18 cellular contexts compared by ENCODE assay signal in the genomic region with DNA sequence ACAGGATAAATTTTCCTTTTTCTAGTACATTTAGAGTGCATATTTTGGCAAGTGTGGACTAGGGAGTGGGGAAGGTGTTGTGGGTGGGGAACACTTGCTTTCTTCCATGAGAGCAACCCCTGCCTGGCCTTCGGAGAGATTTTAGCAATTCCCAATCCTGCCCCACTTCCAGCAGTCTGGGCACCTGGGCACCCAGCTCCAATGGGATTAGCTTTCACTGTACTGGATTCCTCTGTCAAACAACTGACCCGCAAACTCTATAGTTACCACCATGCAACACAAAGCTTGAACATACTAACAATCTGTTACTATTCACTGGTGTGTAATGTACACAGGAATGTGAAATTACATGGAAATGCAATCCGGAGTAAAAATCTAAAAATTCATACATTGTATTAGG. TPM values are rescaled to one million over a fixed set of nuclear protein-coding genes. Genes with fewer than 3 reads are reported as not detected.
DNase-seq lines count a peak whose midpoint lies in the region; ATAC-seq and TF ChIP-seq lines count a peak whose summit lies in the region.
"Had no signal": no experiment of that assay in that cellular context is flagged by ENCODE, and none has a peak within 500 bp of the region (broad histone marks: within the 10 kb centered on the region; RNA-seq: fewer than 3 reads in every experiment).

No MANE protein-coding gene starts in this region.

- no peak for TF ChIP-seq EP300 in tibial nerve (IDR thresholded peaks at IDR 0.05)

- H3K9me3 Mint-ChIP-seq in H9 (peaks cover 0 to under 1% of the 10 kb centered on the region in 2 experiments; a peak in 1 of 5 replicates), progenitor cell of endocrine pancreas (ENCODE audit: low read depth) (no peaks in the 10 kb centered on the region)

- H3K36me3 ChIP-seq in liver (ENCODE audit: control insufficient read depth in 4 of 4, insufficient read depth in 3 of 4, low read depth in 1 of 4, low read length in 3 of 4) (no peaks in the 10 kb centered on the region), tibial nerve (no peaks in the 10 kb centered on the region)

- no peak overlapping the region for H3K4ac ChIP-seq in H9 (ENCODE audit: low read depth, low read length)

- no peak overlapping the region for H3K56ac ChIP-seq in H9 (ENCODE audit: insufficient read length, low read depth, low read length)

- H3T11ph ChIP-seq in H9 (ENCODE audit: low read length) = no peak overlapping the region

- no peak overlapping the region for H4K91ac ChIP-seq in H9 (ENCODE audit: insufficient read length, low read depth, low read length)

- no peaks in the 10 kb centered on the region for H3K27me3 Mint-ChIP-seq in H9 (ENCODE audit: low read depth)
- no peaks in the 10 kb centered on the region for H3K27me3 Mint-ChIP-seq in progenitor cell of endocrine pancreas

- H3K4me3 ChIP-seq in epithelial cell of proximal tubule (ENCODE audit: low read depth, low read length) (peak overlapping the region; percentile 44), liver (ENCODE audit: low read depth in 1 of 3, low read length in 3 of 3) (peak overlapping the region; percentile 14 to 62 (median 41)), tibial nerve (no peak overlapping the region)

- ATAC-seq in HG02852 (IDR thresholded peaks at IDR 0.05; ENCODE audit: unreplicated experiment) (no peak), HG02798 (IDR thresholded peaks at IDR 0.05; ENCODE audit: poor library complexity, unreplicated experiment) (no peak)

- no peak overlapping the region for H2BK12ac ChIP-seq in H9 (ENCODE audit: insufficient read length, low read depth, low read length)

- H3K79me2 ChIP-seq in H9 (ENCODE audit: insufficient read depth, low read length) = no peaks in the 10 kb centered on the region

- no peaks in the 10 kb centered on the region for H3K4me1 ChIP-seq in H9 (ENCODE audit: insufficient read depth, low read length)
- H3K4me1 ChIP-seq in liver (ENCODE audit: control insufficient read depth in 4 of 4, insufficient read depth in 4 of 4, low read length in 3 of 4) = peaks cover 1 to 35% (median 18%) of the 10 kb centered on the region in 4 donors
- peaks cover 0 to 22% (median 4%) of the 10 kb centered on the region in 4 donors for H3K4me1 ChIP-seq in tibial nerve

- H3K18ac ChIP-seq in H9 (ENCODE audit: insufficient read length, low read depth, low read length) = no peak overlapping the region

- H3K9me3 ChIP-seq in H9 (ENCODE audit: control insufficient read depth, low read depth, low read length) = no peaks in the 10 kb centered on the region
- no peaks in the 10 kb centered on the region for H3K9me3 ChIP-seq in liver (ENCODE audit: control insufficient read depth in 4 of 4, low read length in 3 of 4)
- H3K9me3 ChIP-seq in tibial nerve = no peaks in the 10 kb centered on the region

- H4K8ac ChIP-seq in H9 (replicated peaks; ENCODE audit: insufficient read length, low read depth, low read length) = no peak overlapping the region

- H4K20me1 ChIP-seq in H9 (ENCODE audit: control insufficient read depth, insufficient read depth, insufficient read length) = no peaks in the 10 kb centered on the region

- no peak overlapping the region for H3K4me2 ChIP-seq in H9 (ENCODE audit: insufficient read depth, insufficient read length, low read length)

- TF ChIP-seq CTCF in H9 (conservative IDR thresholded peaks at IDR 0.05) (no peak), epithelial cell of proximal tubule (conservative IDR thresholded peaks at IDR 0.05; ENCODE audit: low read depth, low read length) (no peak), liver (IDR thresholded peaks at IDR 0.05; ENCODE audit: low read depth, low read length, missing input control) (no peak), progenitor cell of endocrine pancreas (IDR thresholded peaks at IDR 0.05; ENCODE audit: unreplicated experiment) (no peak), tibial nerve (IDR thresholded peaks at IDR 0.05) (no peak)

- H2BK5ac ChIP-seq in H9 (ENCODE audit: insufficient read length, low read length) = no peak overlapping the region

- no peak overlapping the region for H2BK15ac ChIP-seq in H9 (ENCODE audit: low read depth, low read length)

- no peak overlapping the region for H3K9ac ChIP-seq in H9 (ENCODE audit: extremely low read depth, insufficient read length, low read length)
- H3K9ac ChIP-seq in liver (ENCODE audit: low read depth in 1 of 2, low read length in 2 of 2) = peak overlapping the region in 1 of 2 donors; percentile 58

- no peak overlapping the region for H2AK5ac ChIP-seq in H9 (ENCODE audit: insufficient read length, low read length)

- no peak overlapping the region for H4K5ac ChIP-seq in H9 (ENCODE audit: insufficient read length, low read depth, low read length)

- H3K23me2 ChIP-seq in H9 (ENCODE audit: insufficient read length, low read depth, low read length, poor library complexity, severe bottlenecking) = no peaks in the 10 kb centered on the region

- no peak overlapping the region for H2BK20ac ChIP-seq in H9 (ENCODE audit: low read depth, low read length, poor library complexity, severe bottlenecking)

- H3K4me3 Mint-ChIP-seq in H9 = no peak overlapping the region
- H3K4me3 Mint-ChIP-seq in progenitor cell of endocrine pancreas (ENCODE audit: low read depth) = no peak overlapping the region

- H3K4me1 Mint-ChIP-seq in H9 (0 out of 4 replicates have a peak, but pooled peaks cover 0 to 3% of the 10 kb centered on the region in 2 experiments), progenitor cell of endocrine pancreas (ENCODE audit: low read depth) (peaks cover 14% of the 10 kb centered on the region)

- no peaks in the 10 kb centered on the region for H3K79me1 ChIP-seq in H9 (ENCODE audit: insufficient read depth, low read depth, low read length, poor library complexity, severe bottlenecking)

- TF ChIP-seq RAD21 in liver (IDR thresholded peaks at IDR 0.05) = no peak

- no peak for TF ChIP-seq POLR2A in tibial nerve (IDR thresholded peaks at IDR 0.05)

- H3K23ac ChIP-seq in H9 (ENCODE audit: insufficient read length, low read depth, low read length) = no peak overlapping the region

- H3K27me3 ChIP-seq in H9 (ENCODE audit: insufficient read depth, low read length) (no peaks in the 10 kb centered on the region), liver (ENCODE audit: control insufficient read depth in 4 of 4, insufficient read depth in 4 of 4, low read length in 3 of 4) (no peaks in the 10 kb centered on the region), tibial nerve (no peaks in the 10 kb centered on the region)

- H2BK120ac ChIP-seq in H9 (ENCODE audit: low read depth, low read length, poor library complexity, severe bottlenecking) = no peak overlapping the region

- peaks cover 0 to 2% (median 0%) of the 10 kb centered on the region in 3 experiments; a peak in 2 of 7 replicates for H3K36me3 Mint-ChIP-seq in H9 (ENCODE audit: insufficient read depth in 1 of 3, low read depth in 3 of 3)
- H3K36me3 Mint-ChIP-seq in progenitor cell of endocrine pancreas (ENCODE audit: insufficient read depth) = peaks cover 3% of the 10 kb centered on the region

- no peak overlapping the region for H2AFZ ChIP-seq in H9 (ENCODE audit: low read length)

- H3K27ac Mint-ChIP-seq in H9 (peak overlapping the region in 2 of 3 experiments; percentile 37 to 66; a peak in 4 of 7 replicates), progenitor cell of endocrine pancreas (peak overlapping the region; percentile 55)

- H3K27ac ChIP-seq in H9 (ENCODE audit: insufficient read length, low read depth, low read length) = no peak overlapping the region
- peak overlapping the region; percentile 56 to 70 for H3K27ac ChIP-seq in liver (ENCODE audit: low read depth in 1 of 2, low read length in 2 of 2)
- no peak overlapping the region for H3K27ac ChIP-seq in tibial nerve
- H3K27ac ChIP-seq: HL-60 had no signal

- no peak for DNase-seq in H9
- no peak for DNase-seq in epithelial cell of proximal tubule (ENCODE audit: low read depth)
- DNase-seq in progenitor cell of endocrine pancreas (ENCODE audit: low spot score, unreplicated experiment) = no peak
- no peak for DNase-seq in GM03348 (ENCODE audit: low spot score)
- DNase-seq in tibial nerve (ENCODE audit: low spot score in 2 of 2) = no peak
- DNase-seq: C1 segment of cervical spinal cord, COR-L47, DMS53, H7, NCI-H1417 treated with DMSO at 0.1 percent for 48 hours, NCI-H1930, NCI-H69, OCI-M1, SHP77 treated with DMSO at 0.1 percent for 48 hours had no signal

- WGBS in H9 (ENCODE audit: extremely low coverage, insufficient read length, low lambda C conversion rate) = no CpG with 5 or more reads among the region's 3 CpGs
- 42% methylated on average over 3 of the region's 3 CpGs for WGBS in liver
- WGBS in tibial nerve, 2 donors = 81 to 88% methylated on average over 3 of the region's 3 CpGs

- no peak overlapping the region for H3K14ac ChIP-seq in H9 (ENCODE audit: insufficient read depth, low read length)

TF ChIP-seq in liver, 16 proteins besides CTCF, POLR2A, EP300 and RAD21 (continues in another document):
- TF ChIP-seq, protein P1, sequence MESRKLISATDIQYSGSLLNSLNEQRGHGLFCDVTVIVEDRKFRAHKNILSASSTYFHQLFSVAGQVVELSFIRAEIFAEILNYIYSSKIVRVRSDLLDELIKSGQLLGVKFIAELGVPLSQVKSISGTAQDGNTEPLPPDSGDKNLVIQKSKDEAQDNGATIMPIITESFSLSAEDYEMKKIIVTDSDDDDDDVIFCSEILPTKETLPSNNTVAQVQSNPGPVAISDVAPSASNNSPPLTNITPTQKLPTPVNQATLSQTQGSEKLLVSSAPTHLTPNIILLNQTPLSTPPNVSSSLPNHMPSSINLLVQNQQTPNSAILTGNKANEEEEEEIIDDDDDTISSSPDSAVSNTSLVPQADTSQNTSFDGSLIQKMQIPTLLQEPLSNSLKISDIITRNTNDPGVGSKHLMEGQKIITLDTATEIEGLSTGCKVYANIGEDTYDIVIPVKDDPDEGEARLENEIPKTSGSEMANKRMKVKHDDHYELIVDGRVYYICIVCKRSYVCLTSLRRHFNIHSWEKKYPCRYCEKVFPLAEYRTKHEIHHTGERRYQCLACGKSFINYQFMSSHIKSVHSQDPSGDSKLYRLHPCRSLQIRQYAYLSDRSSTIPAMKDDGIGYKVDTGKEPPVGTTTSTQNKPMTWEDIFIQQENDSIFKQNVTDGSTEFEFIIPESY (IDR thresholded peaks at IDR 0.05) = no peak
- TF ChIP-seq HNF4A (conservative IDR thresholded peaks at IDR 0.05) (no peak), NR2F2 (IDR thresholded peaks at IDR 0.05) (no peak), RXRA (IDR thresholded peaks at IDR 0.05) (no peak), FOXA2 (IDR thresholded peaks at IDR 0.05) (no peak)
- TF ChIP-seq, protein P2, sequence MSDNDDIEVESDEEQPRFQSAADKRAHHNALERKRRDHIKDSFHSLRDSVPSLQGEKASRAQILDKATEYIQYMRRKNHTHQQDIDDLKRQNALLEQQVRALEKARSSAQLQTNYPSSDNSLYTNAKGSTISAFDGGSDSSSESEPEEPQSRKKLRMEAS (IDR thresholded peaks at IDR 0.05) = no peak
- TF ChIP-seq, protein P3, sequence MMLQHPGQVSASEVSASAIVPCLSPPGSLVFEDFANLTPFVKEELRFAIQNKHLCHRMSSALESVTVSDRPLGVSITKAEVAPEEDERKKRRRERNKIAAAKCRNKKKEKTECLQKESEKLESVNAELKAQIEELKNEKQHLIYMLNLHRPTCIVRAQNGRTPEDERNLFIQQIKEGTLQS (IDR thresholded peaks at IDR 0.05) = no peak

RNA-seq across cellular contexts. Expression of a gene that starts 50.3 kb away (rescaled TPM):
- total RNA-seq in H9 (2021) (14.9 and 15.3 TPM in 2 replicates), epithelial cell of proximal tubule (20.6 and 25.8 TPM in 2 replicates), liver (1 to 10 TPM; 1.8 to 7.9 TPM), progenitor cell of endocrine pancreas (29.6 and 31.1 TPM in 2 replicates), tibial nerve (10 to 100 TPM; 10.6 to 17.9 (median 13.3) TPM)
- 1 to 10 TPM; 2.7 to 4.4 TPM for polyA plus RNA-seq in liver

Comparison
In these comparisons a context has a peak if more than half of its experiments do, and no peak if none do; other contexts are left out.
1. H3K27ac ChIP-seq: peak in liver (2 of 2); none in H9 (single experiment) and tibial nerve (0 of 4).
2. H3K4me3 ChIP-seq: peak in epithelial cell of proximal tubule (single experiment) and liver (3 of 3); none in tibial nerve (0 of 4).